ENCODE assay signal across 1 cellular context in the genomic region with DNA sequence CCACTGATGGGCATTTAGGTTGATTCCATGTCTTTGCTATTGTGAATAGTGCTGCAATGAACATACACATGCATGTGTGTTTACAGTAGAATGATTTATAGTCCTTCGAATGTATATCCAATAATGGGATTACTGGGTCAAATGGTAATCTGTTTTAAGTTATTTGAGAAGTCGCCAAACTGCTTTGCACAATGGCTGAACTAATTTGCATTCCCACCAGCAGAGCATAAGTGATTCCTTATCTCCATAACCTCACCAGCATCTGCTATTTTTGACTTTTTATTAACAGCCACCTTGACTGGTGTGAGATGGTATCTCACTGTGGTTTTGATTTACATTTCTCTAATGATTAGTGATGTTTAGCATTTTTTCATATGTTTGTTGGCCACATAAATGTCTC.
TF ChIP-seq lines count a peak whose summit lies in the region.

No MANE protein-coding gene starts in this region.

TF ChIP-seq in HEK293T, 16 proteins besides CTCF, POLR2A, EP300 and RAD21 (continued from another document):
- TF ChIP-seq LEF1 (IDR thresholded peaks at IDR 0.05; ENCODE audit: borderline replicate concordance) (peak; percentile 35; the same call in 1 of the 2 replicates), ZNF384 (IDR thresholded peaks at IDR 0.05) (0 out of 2 replicates have a peak, but pooled peaks have one; percentile 30)
